11 cellular contexts compared by ENCODE assay signal in the genomic region with DNA sequence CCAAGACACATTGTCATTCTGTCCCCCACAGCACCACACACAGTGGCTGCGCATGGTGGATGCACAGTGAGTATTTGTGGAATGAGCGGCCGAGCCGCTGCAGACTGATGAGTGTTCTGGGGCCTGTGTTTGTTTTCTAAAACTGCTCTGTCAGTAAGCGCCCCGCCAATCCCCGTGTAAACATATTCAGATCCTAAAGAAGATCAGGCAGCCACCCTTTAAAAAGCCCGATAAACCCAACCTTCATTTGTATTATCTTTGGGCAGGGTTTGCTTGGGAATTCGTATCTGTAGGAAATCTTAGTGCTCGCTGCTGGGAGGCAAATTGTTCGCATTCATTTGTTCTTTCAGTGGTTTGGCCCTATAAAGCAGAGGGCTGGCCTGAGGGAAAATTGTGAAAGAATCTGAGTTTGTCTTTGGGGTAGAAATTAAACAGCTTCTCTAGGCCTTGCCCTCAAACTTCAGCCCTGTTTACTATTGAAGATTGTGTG.
DNase-seq lines count a peak whose midpoint lies in the region; ATAC-seq and TF ChIP-seq lines count a peak whose summit lies in the region.
"Had no signal": no experiment of that assay in that cellular context is flagged by ENCODE, and none has a peak within 500 bp of the region (broad histone marks: within the 10 kb centered on the region; RNA-seq: fewer than 3 reads in every experiment).

No MANE protein-coding gene starts in this region.

- H3K9me3 Mint-ChIP-seq in endodermal cell (no peaks in the 10 kb centered on the region), type B pancreatic cell (no peaks in the 10 kb centered on the region)

- H3K4me1 Mint-ChIP-seq in endodermal cell = peaks cover 77% of the 10 kb centered on the region
- peaks cover 74% of the 10 kb centered on the region for H3K4me1 Mint-ChIP-seq in type B pancreatic cell (ENCODE audit: unreplicated experiment)

- H3K36me3 ChIP-seq in endodermal cell (ENCODE audit: control insufficient read depth, insufficient read depth, low read length) (peaks cover 14% of the 10 kb centered on the region), lower lobe of right lung (no peaks in the 10 kb centered on the region)

- H3K27ac ChIP-seq in endodermal cell (ENCODE audit: low read depth, low read length) = peak overlapping the region; percentile 55
- peak overlapping the region; percentile 9 for H3K27ac ChIP-seq in lower lobe of right lung

- no peaks in the 10 kb centered on the region for H3K9me3 ChIP-seq in endodermal cell (ENCODE audit: control insufficient read depth, low read length)
- H3K9me3 ChIP-seq in lower lobe of right lung = no peaks in the 10 kb centered on the region

- H3K4me1 ChIP-seq in endodermal cell (ENCODE audit: control insufficient read depth, insufficient read depth, low read length) (peaks cover 40% of the 10 kb centered on the region), lower lobe of right lung (peaks cover 46% of the 10 kb centered on the region)

- H3K4me3 ChIP-seq in endodermal cell (ENCODE audit: low read length) = peak overlapping the region; percentile 63
- no peak overlapping the region for H3K4me3 ChIP-seq in lower lobe of right lung
- H3K4me3 ChIP-seq: lung had no signal

- no peak for ATAC-seq in lower lobe of right lung
- ATAC-seq in GM18498 (IDR thresholded peaks at IDR 0.05; ENCODE audit: unreplicated experiment) = no peak
- ATAC-seq: activated CD8-positive, alpha-beta T cell treated with anti-CD3 and anti-CD28 coated beads, Interleukin-2, amount 10 ng/mL, durations not matched to agents 7 days and 5 days had no signal

- H3K4me3 Mint-ChIP-seq in endodermal cell (peak overlapping the region; percentile 30), type B pancreatic cell (peak overlapping the region; percentile 79)
- H3K4me3 Mint-ChIP-seq: activated CD8-positive, alpha-beta T cell treated with anti-CD3 and anti-CD28 coated beads, Interleukin-2, amount 10 ng/mL, durations not matched to agents 7 days and 5 days had no signal

- no peaks in the 10 kb centered on the region for H3K27me3 Mint-ChIP-seq in endodermal cell (ENCODE audit: insufficient read depth)
- H3K27me3 Mint-ChIP-seq in type B pancreatic cell = no peaks in the 10 kb centered on the region

- intact Hi-C loops in lower lobe of right lung (cut with DNase I) = no loop called here

- H3K36me3 Mint-ChIP-seq in endodermal cell (ENCODE audit: low read depth) (peaks cover 28% of the 10 kb centered on the region), type B pancreatic cell (peaks cover 25% of the 10 kb centered on the region)

- DNase-seq in M059J (ENCODE audit: low read depth) = peak; percentile 74
- peak; percentile 68 for DNase-seq in endodermal cell
- DNase-seq in lower lobe of right lung = no peak
- DNase-seq in type B pancreatic cell (ENCODE audit: extremely low spot score, unreplicated experiment) = no peak
- no peak for DNase-seq in NOMO-1 treated with dmso at 0.1 percent for 144 hours (lab: John Stamatoyannopoulos, UW; ENCODE audit: unreplicated experiment)
- DNase-seq in NCI-H1092 treated with DMSO at 0.1 percent for 48 hours (lab: John Stamatoyannopoulos, UW) = no peak
- DNase-seq: activated CD8-positive, alpha-beta T cell treated with anti-CD3 and anti-CD28 coated beads, Interleukin-2, amount 10 ng/mL, durations not matched to agents 7 days and 5 days; RPMI8226; stimulated activated CD4-positive, alpha-beta T cell treated with anti-CD3 and anti-CD28 coated beads, Interleukin-1b, Interleukin-23, amount 100 ng/mL, for 48 hours had no signal

- 31 to 37% methylated on average over 4 to 11 of the region's 11 CpGs for WGBS in endodermal cell (ENCODE audit: insufficient coverage in 1 of 2, insufficient read length in 1 of 2), 2 experiments

- TF ChIP-seq CTCF in endodermal cell (conservative IDR thresholded peaks at IDR 0.05) (no peak), lower lobe of right lung (IDR thresholded peaks at IDR 0.05) (no peak), type B pancreatic cell (conservative IDR thresholded peaks at IDR 0.05) (no peak)

- H3K27me3 ChIP-seq in endodermal cell (ENCODE audit: control insufficient read depth, insufficient read depth, low read length, poor library complexity, severe bottlenecking) (no peaks in the 10 kb centered on the region), lower lobe of right lung (ENCODE audit: low read depth) (no peaks in the 10 kb centered on the region)

- H3K27ac Mint-ChIP-seq in endodermal cell (peak overlapping the region; percentile 94), type B pancreatic cell (peak overlapping the region; percentile 95)
- H3K27ac Mint-ChIP-seq: activated CD8-positive, alpha-beta T cell treated with anti-CD3 and anti-CD28 coated beads, Interleukin-2, amount 10 ng/mL, durations not matched to agents 7 days and 5 days had no signal

- H3K9ac ChIP-seq in endodermal cell (ENCODE audit: extremely low read depth, low read length, poor library complexity, severe bottlenecking) = peak overlapping the region; percentile 37

Comparison
In these comparisons a context has a peak if more than half of its experiments do, and no peak if none do; other contexts are left out.
1. DNase-seq: peak in M059J (single experiment) and endodermal cell (single experiment); none in lower lobe of right lung (single experiment), type B pancreatic cell (single experiment), NOMO-1 treated with dmso at 0.1 percent for 144 hours (single experiment) and NCI-H1092 treated with DMSO at 0.1 percent for 48 hours (single experiment).